25 cellular contexts compared by ENCODE assay signal in the genomic region with DNA sequence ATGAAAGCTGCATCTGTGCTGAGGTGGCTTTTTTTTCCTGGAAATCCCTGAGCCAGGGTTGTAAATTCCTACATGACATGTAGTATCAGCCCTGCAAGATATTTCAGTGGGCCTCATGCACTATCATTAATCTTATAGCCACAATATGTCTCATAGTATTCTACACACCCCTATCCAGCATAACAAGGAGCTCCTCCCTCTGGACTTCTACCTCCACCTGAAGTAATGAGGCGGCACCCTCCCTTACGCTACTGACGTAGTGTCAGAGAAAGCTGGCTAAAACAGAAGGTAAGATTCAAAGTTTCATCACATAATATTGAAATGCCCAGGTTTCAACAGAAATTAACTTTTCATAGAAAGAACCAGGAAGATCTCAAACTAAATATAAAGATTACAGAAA. TPM values are rescaled to one million over a fixed set of nuclear protein-coding genes. Genes with fewer than 3 reads are reported as not detected.
"Had no signal": no experiment of that assay in that cellular context is flagged by ENCODE, and none has a peak within 500 bp of the region (broad histone marks: within the 10 kb centered on the region; RNA-seq: fewer than 3 reads in every experiment).

No MANE protein-coding gene starts in this region.

- H3K4me3 ChIP-seq: K562, SJSA1, SK-N-MC had no signal

- H3K4me1 ChIP-seq: SJSA1 had no signal

- H3K27me3 ChIP-seq: SJSA1 had no signal

- H3K36me3 ChIP-seq: SJSA1 had no signal

- H3K9ac ChIP-seq: KMS-11 had no signal

- DNase-seq: Kasumi-1, MV-4-11, NCI-H1048, NCI-H1105, NCI-H1417, NCI-H1436 treated with DMSO at 0.1 percent for 48 hours, NCI-H1694, NCI-H1930, NCI-H2081, NCI-H2107, NCI-H2227 treated with DMSO at 0.1 percent for 48 hours, NCI-H446, NCI-H510A, NCI-H524 treated with DMSO at 0.1 percent for 48 hours, NCI-H69, NCI-H774, Right ventricle myocardium superior, RPMI8226, SIG-M5 had no signal

- H3K27ac ChIP-seq: KMS-11, SJSA1, SK-N-MC had no signal

- ATAC-seq: K562 had no signal

- H3K9me3 ChIP-seq: SJSA1 had no signal

RNA-seq across cellular contexts. Expression of gene SLC5A8, which starts 35.5 kb away (rescaled TPM):
- total RNA-seq: HT1080, K562, MCF 10A, Right ventricle myocardium superior, SJSA1 had no signal
